14 cellular contexts compared by ENCODE assay signal in genomic region chr2:212364106-212364505, GRCh38.
DNase-seq lines count a peak whose midpoint lies in the region; ATAC-seq and TF ChIP-seq lines count a peak whose summit lies in the region.
"Had no signal": no experiment of that assay in that cellular context is flagged by ENCODE, and none has a peak within 500 bp of the region (broad histone marks: within the 10 kb centered on the region; RNA-seq: fewer than 3 reads in every experiment).

No MANE protein-coding gene starts in this region.

- H3K4me3 ChIP-seq in SK-N-SH (ENCODE audit: low read depth in 2 of 2, low read length in 1 of 2) (no peak overlapping the region), fibroblast of mammary gland (ENCODE audit: control insufficient read depth, low read depth, low read length) (no peak overlapping the region), SJCRH30 (no peak overlapping the region)
- H3K4me3 ChIP-seq: right atrium auricular region had no signal

- no peaks in the 10 kb centered on the region for H3K36me3 ChIP-seq in SK-N-SH (replicated peaks in 1 of 2; ENCODE audit: control insufficient read depth in 1 of 2, insufficient read depth in 2 of 2, low read length in 1 of 2)
- no peaks in the 10 kb centered on the region for H3K36me3 ChIP-seq in SJCRH30
- H3K36me3 ChIP-seq: right atrium auricular region had no signal

- TF ChIP-seq RAD21 in SK-N-SH (IDR thresholded peaks at IDR 0.05; ENCODE audit: low read length): no peak

- no peaks in the 10 kb centered on the region for H3F3A ChIP-seq in SK-N-SH (replicated peaks; ENCODE audit: insufficient read depth)

- H3K4me3 Mint-ChIP-seq in T-cell: no peak overlapping the region
- H3K4me3 Mint-ChIP-seq: activated naive CD8-positive, alpha-beta T cell treated with anti-CD3 and anti-CD28 coated beads, Interleukin-2, amount 10 ng/mL, durations not matched to agents 7 days and 5 days; CD8-positive, alpha-beta T cell had no signal

- no peaks in the 10 kb centered on the region for H3K4me1 Mint-ChIP-seq in T-cell
- H3K4me1 Mint-ChIP-seq: activated naive CD8-positive, alpha-beta T cell treated with anti-CD3 and anti-CD28 coated beads, Interleukin-2, amount 10 ng/mL, durations not matched to agents 7 days and 5 days had no signal

- H2AFZ ChIP-seq in SK-N-SH (ENCODE audit: low read depth): peak overlapping the region; percentile 5; the same call in 1 of the 2 replicates

- no peak overlapping the region for H3K27ac Mint-ChIP-seq in T-cell
- H3K27ac Mint-ChIP-seq: activated naive CD8-positive, alpha-beta T cell treated with anti-CD3 and anti-CD28 coated beads, Interleukin-2, amount 10 ng/mL, durations not matched to agents 7 days and 5 days; CD8-positive, alpha-beta T cell had no signal

- H3K9me3 Mint-ChIP-seq in T-cell: peaks cover 0 to 5% (median 0%) of the 10 kb centered on the region in 3 donors
- H3K9me3 Mint-ChIP-seq: activated naive CD8-positive, alpha-beta T cell treated with anti-CD3 and anti-CD28 coated beads, Interleukin-2, amount 10 ng/mL, durations not matched to agents 7 days and 5 days had no signal

- CTCF ChIA-PET in SK-N-SH (lab: Yijun Ruan, JAX): no interaction called here
- CTCF ChIA-PET in T-cell (lab: Charles Lee): no interaction called here

- peak; percentile 81 for ATAC-seq in omental fat pad (ENCODE audit: low FRiP score)
- ATAC-seq in T-cell (replicated peaks in 1 of 4): no peak
- ATAC-seq: CD8-positive, alpha-beta T cell had no signal

- H3K9me3 ChIP-seq in SK-N-SH (no peaks in the 10 kb centered on the region), SJCRH30 (replicated peaks) (no peaks in the 10 kb centered on the region)
- H3K9me3 ChIP-seq: right atrium auricular region had no signal

- H3K4me1 ChIP-seq in SK-N-SH (ENCODE audit: control insufficient read depth in 1 of 2, insufficient read depth in 2 of 2, low read depth in 1 of 2, low read length in 1 of 2) (peaks cover 7 to 8% of the 10 kb centered on the region in 2 experiments; a peak in 3 of 4 replicates), SJCRH30 (no peaks in the 10 kb centered on the region)

- no peaks in the 10 kb centered on the region for H3K27me3 ChIP-seq in SK-N-SH (ENCODE audit: insufficient read depth)
- no peaks in the 10 kb centered on the region for H3K27me3 ChIP-seq in SJCRH30
- H3K27me3 ChIP-seq: right atrium auricular region had no signal

- no peaks in the 10 kb centered on the region for H3K27me3 Mint-ChIP-seq in T-cell
- H3K27me3 Mint-ChIP-seq: activated naive CD8-positive, alpha-beta T cell treated with anti-CD3 and anti-CD28 coated beads, Interleukin-2, amount 10 ng/mL, durations not matched to agents 7 days and 5 days had no signal

- POLR2A ChIA-PET in SK-N-SH (lab: Yijun Ruan, JAX): no interaction called here
- POLR2A ChIA-PET in T-cell (lab: Charles Lee): no interaction called here

- H3K9me2 ChIP-seq in SK-N-SH: no peaks in the 10 kb centered on the region

- DNase-seq in GM04504 (ENCODE audit: low read depth) (peak; percentile 32), SK-N-SH (no peak), fibroblast of mammary gland (ENCODE audit: low read depth) (peak; percentile 49), omental fat pad (ENCODE audit: low spot score) (no peak), DMS153 treated with DMSO at 0.1 percent for 48 hours (lab: John Stamatoyannopoulos, UW; ENCODE audit: unreplicated experiment) (no peak), SJCRH30 (no peak), T-cell (no peak)
- no peak for DNase-seq in activated CD8-positive, alpha-beta memory T cell treated with anti-CD3 and anti-CD28 coated beads, Interleukin-2, amount 50 U/mL, for 48 hours
- DNase-seq: activated naive CD8-positive, alpha-beta T cell treated with anti-CD3 and anti-CD28 coated beads, Interleukin-2, amount 10 ng/mL, durations not matched to agents 7 days and 5 days; CD8-positive, alpha-beta T cell; effector memory CD4-positive, alpha-beta T cell; NCI-H1105 treated with DMSO at 0.1 percent for 48 hours; SHP77 had no signal

- H3K9ac ChIP-seq in SK-N-SH: no peak overlapping the region

- H3K27ac ChIP-seq in SK-N-SH (ENCODE audit: low read depth in 2 of 2, low read length in 1 of 2) (no peak overlapping the region), SJCRH30 (no peak overlapping the region)
- H3K27ac ChIP-seq: right atrium auricular region had no signal

- TF ChIP-seq EP300 in SK-N-SH (IDR thresholded peaks at IDR 0.05; ENCODE audit: borderline replicate concordance in 1 of 2, low read depth in 1 of 2, low read length in 1 of 2): no peak

- no peak overlapping the region for H3K4me2 ChIP-seq in SK-N-SH

- no peaks in the 10 kb centered on the region for H4K20me1 ChIP-seq in SK-N-SH (ENCODE audit: insufficient read depth)

- no peaks in the 10 kb centered on the region for H3K79me2 ChIP-seq in SK-N-SH (ENCODE audit: insufficient read depth)

- 56% methylated on average over 2 of the region's 2 CpGs for WGBS in SK-N-SH (ENCODE audit: low lambda C conversion rate)

- H3K36me3 Mint-ChIP-seq in T-cell: no peaks in the 10 kb centered on the region
- H3K36me3 Mint-ChIP-seq: activated naive CD8-positive, alpha-beta T cell treated with anti-CD3 and anti-CD28 coated beads, Interleukin-2, amount 10 ng/mL, durations not matched to agents 7 days and 5 days; CD8-positive, alpha-beta T cell had no signal

- TF ChIP-seq CTCF in SK-N-SH (IDR thresholded peaks at IDR 0.05): no peak
- TF ChIP-seq CTCF in fibroblast of mammary gland (conservative IDR thresholded peaks at IDR 0.05; ENCODE audit: control insufficient read depth, insufficient read depth, low read depth, low read length): no peak
- TF ChIP-seq CTCF in omental fat pad (IDR thresholded peaks at IDR 0.05): no peak

TF ChIP-seq in SK-N-SH, 30 proteins besides CTCF, POLR2A, EP300 and RAD21:
- 0 out of 2 replicates have a peak, but pooled peaks have one; percentile 3 for TF ChIP-seq FOSL2 (IDR thresholded peaks at IDR 0.05; ENCODE audit: borderline replicate concordance, low read depth)
- TF ChIP-seq REST (IDR thresholded peaks at IDR 0.05; ENCODE audit: low read depth, low read length): no peak
- TF ChIP-seq GATA2 (CRISPR knock-in tag; IDR thresholded peaks at IDR 0.05): no peak

Comparison
In these comparisons a context has a peak if more than half of its experiments do, and no peak if none do; other contexts are left out.
1. DNase-seq: peak in GM04504 (single experiment) and fibroblast of mammary gland (single experiment); none in SK-N-SH (single experiment), omental fat pad (single experiment), DMS153 treated with DMSO at 0.1 percent for 48 hours (single experiment), activated CD8-positive, alpha-beta memory T cell treated with anti-CD3 and anti-CD28 coated beads, Interleukin-2, amount 50 U/mL, for 48 hours (single experiment), SJCRH30 (0 of 2) and T-cell (0 of 34).